ENCODE assay signal across 15 cellular contexts in genomic region chrX:150581093-150581775, GRCh38. TPM values are rescaled to one million over a fixed set of nuclear protein-coding genes. Genes with fewer than 3 reads are reported as not detected.
DNase-seq lines count a peak whose midpoint lies in the region; ATAC-seq and TF ChIP-seq lines count a peak whose summit lies in the region.
"Had no signal": no experiment of that assay in that cellular context is flagged by ENCODE, and none has a peak within 500 bp of the region (broad histone marks: within the 10 kb centered on the region; RNA-seq: fewer than 3 reads in every experiment).

No MANE protein-coding gene starts in this region.

- TF ChIP-seq CTCF in RWPE2 (IDR thresholded peaks at IDR 0.05; ENCODE audit: poor library complexity, severe bottlenecking) = no peak

- H3K4me3 ChIP-seq in RWPE2 (ENCODE audit: severe bottlenecking) = no peak overlapping the region
- H3K4me3 ChIP-seq: mucosa of descending colon, right atrium auricular region had no signal

- H3K9me3 Mint-ChIP-seq in activated CD4-positive, alpha-beta T cell treated with anti-CD3 and anti-CD28 coated beads, Interleukin-2, amount 10 ng/mL, durations not matched to agents 7 days and 5 days = no peaks in the 10 kb centered on the region
- H3K9me3 Mint-ChIP-seq: activated naive CD4-positive, alpha-beta T cell treated with anti-CD3 and anti-CD28 coated beads for 36 hours; T-helper 1 cell treated with Interleukin-12 subunit alpha and Interleukin-12 subunit beta and Interleukin-4 antibody, amounts not matched to agents 30 μg/mL and 1 μg/mL, for 36 hours had no signal

- peaks cover 29% of the 10 kb centered on the region for H3K36me3 Mint-ChIP-seq in activated CD4-positive, alpha-beta T cell treated with anti-CD3 and anti-CD28 coated beads, Interleukin-2, amount 10 ng/mL, durations not matched to agents 7 days and 5 days (ENCODE audit: low read depth)

- H3K4me3 Mint-ChIP-seq in activated CD4-positive, alpha-beta T cell treated with anti-CD3 and anti-CD28 coated beads, Interleukin-2, amount 10 ng/mL, durations not matched to agents 7 days and 5 days = no peak overlapping the region
- H3K4me3 Mint-ChIP-seq: activated CD8-positive, alpha-beta T cell treated with anti-CD3 and anti-CD28 coated beads, Interleukin-2, amount 10 ng/mL, durations not matched to agents 7 days and 5 days; activated naive CD4-positive, alpha-beta T cell treated with anti-CD3 and anti-CD28 coated beads for 36 hours; T-helper 1 cell treated with Interleukin-12 subunit alpha and Interleukin-12 subunit beta and Interleukin-4 antibody, amounts not matched to agents 30 μg/mL and 1 μg/mL, for 36 hours had no signal

- DNase-seq in GM04503 (ENCODE audit: low read depth) (peak; percentile 46), RWPE2 (ENCODE audit: low spot score) (no peak), epithelial cell of prostate (ENCODE audit: low read depth, low spot score) (no peak), renal cortical epithelial cell (ENCODE audit: low read depth) (peak; percentile 70), OCI-M2 (lab: John Stamatoyannopoulos, UW; ENCODE audit: unreplicated experiment) (no peak)
- no peak for DNase-seq in activated CD4-positive, CD25-positive, alpha-beta regulatory T cell treated with anti-CD3 and anti-CD28 coated beads, Interleukin-2, amount 50 U/mL, for 72 hours
- DNase-seq in activated CD4-positive, alpha-beta T cell treated with anti-CD3 and anti-CD28 coated beads, Interleukin-2, amount 10 ng/mL, durations not matched to agents 7 days and 5 days = no peak
- DNase-seq: activated CD8-positive, alpha-beta T cell treated with anti-CD3 and anti-CD28 coated beads, Interleukin-2, amount 10 ng/mL, durations not matched to agents 7 days and 5 days; activated naive CD4-positive, alpha-beta T cell treated with anti-CD3 and anti-CD28 coated beads for 36 hours; DND-41; mucosa of descending colon; NCI-H748 treated with DMSO at 0.1 percent for 48 hours had no signal

- CTCF ChIA-PET in activated CD4-positive, alpha-beta T cell treated with anti-CD3 and anti-CD28 coated beads, Interleukin-2, amount 10 ng/mL, durations not matched to agents 7 days and 5 days (lab: Charles Lee) = no interaction called here

- no peak overlapping the region for H3K27ac Mint-ChIP-seq in activated CD4-positive, alpha-beta T cell treated with anti-CD3 and anti-CD28 coated beads, Interleukin-2, amount 10 ng/mL, durations not matched to agents 7 days and 5 days
- H3K27ac Mint-ChIP-seq: activated CD8-positive, alpha-beta T cell treated with anti-CD3 and anti-CD28 coated beads, Interleukin-2, amount 10 ng/mL, durations not matched to agents 7 days and 5 days; activated naive CD4-positive, alpha-beta T cell treated with anti-CD3 and anti-CD28 coated beads for 36 hours; T-helper 1 cell treated with Interleukin-12 subunit alpha and Interleukin-12 subunit beta and Interleukin-4 antibody, amounts not matched to agents 30 μg/mL and 1 μg/mL, for 36 hours had no signal

- H3K4me1 Mint-ChIP-seq in activated CD4-positive, alpha-beta T cell treated with anti-CD3 and anti-CD28 coated beads, Interleukin-2, amount 10 ng/mL, durations not matched to agents 7 days and 5 days = peaks cover 46% of the 10 kb centered on the region

- POLR2A ChIA-PET in activated CD4-positive, alpha-beta T cell treated with anti-CD3 and anti-CD28 coated beads, Interleukin-2, amount 10 ng/mL, durations not matched to agents 7 days and 5 days (lab: Charles Lee) = no interaction called here

- H3K36me3 ChIP-seq in RWPE2 (ENCODE audit: low read depth) = no peaks in the 10 kb centered on the region
- H3K36me3 ChIP-seq: right atrium auricular region had no signal

- no peaks in the 10 kb centered on the region for H3K9me3 ChIP-seq in RWPE2 (ENCODE audit: severe bottlenecking)
- H3K9me3 ChIP-seq: mucosa of descending colon had no signal

- H3K27ac ChIP-seq in RWPE2 (ENCODE audit: poor library complexity, severe bottlenecking) (peak overlapping the region; percentile 82), epithelial cell of prostate (peak overlapping the region; percentile 47)
- H3K27ac ChIP-seq: right atrium auricular region had no signal

- ATAC-seq in RWPE2 (ENCODE audit: low read depth) = peak; percentile 90
- ATAC-seq in HG03139 (IDR thresholded peaks at IDR 0.05; ENCODE audit: unreplicated experiment) = no peak
- ATAC-seq: activated CD8-positive, alpha-beta T cell treated with anti-CD3 and anti-CD28 coated beads, Interleukin-2, amount 10 ng/mL, durations not matched to agents 7 days and 5 days; mucosa of descending colon had no signal

- H3K27me3 ChIP-seq in RWPE2 (ENCODE audit: insufficient read depth, poor library complexity, severe bottlenecking) = no peaks in the 10 kb centered on the region
- H3K27me3 ChIP-seq: right atrium auricular region had no signal

- H3K4me1 ChIP-seq in RWPE2 (ENCODE audit: insufficient read depth, poor library complexity, severe bottlenecking) = peaks cover 29% of the 10 kb centered on the region
- H3K4me1 ChIP-seq: right atrium auricular region had no signal

- no peaks in the 10 kb centered on the region for H3K27me3 Mint-ChIP-seq in activated CD4-positive, alpha-beta T cell treated with anti-CD3 and anti-CD28 coated beads, Interleukin-2, amount 10 ng/mL, durations not matched to agents 7 days and 5 days

RNA-seq across cellular contexts. Expression of gene MTM1, which starts 12.8 kb away (rescaled TPM):
- total RNA-seq in renal cortical epithelial cell = 10.8 and 19.2 TPM in 2 replicates
- 10 to 100 TPM; 36.5 to 50.6 TPM for total RNA-seq in activated CD4-positive, alpha-beta T cell treated with anti-CD3 and anti-CD28 coated beads, Interleukin-2, amount 10 ng/mL, durations not matched to agents 7 days and 5 days

Comparison
In these comparisons a context has a peak if more than half of its experiments do, and no peak if none do; other contexts are left out.
1. DNase-seq: peak in GM04503 (single experiment) and renal cortical epithelial cell (single experiment); none in RWPE2 (single experiment), epithelial cell of prostate (single experiment), activated CD4-positive, CD25-positive, alpha-beta regulatory T cell treated with anti-CD3 and anti-CD28 coated beads, Interleukin-2, amount 50 U/mL, for 72 hours (single experiment), activated CD4-positive, alpha-beta T cell treated with anti-CD3 and anti-CD28 coated beads, Interleukin-2, amount 10 ng/mL, durations not matched to agents 7 days and 5 days (single experiment) and OCI-M2 (single experiment).